Comparison of ENCODE assay signal across 13 cellular contexts in the genomic region with DNA sequence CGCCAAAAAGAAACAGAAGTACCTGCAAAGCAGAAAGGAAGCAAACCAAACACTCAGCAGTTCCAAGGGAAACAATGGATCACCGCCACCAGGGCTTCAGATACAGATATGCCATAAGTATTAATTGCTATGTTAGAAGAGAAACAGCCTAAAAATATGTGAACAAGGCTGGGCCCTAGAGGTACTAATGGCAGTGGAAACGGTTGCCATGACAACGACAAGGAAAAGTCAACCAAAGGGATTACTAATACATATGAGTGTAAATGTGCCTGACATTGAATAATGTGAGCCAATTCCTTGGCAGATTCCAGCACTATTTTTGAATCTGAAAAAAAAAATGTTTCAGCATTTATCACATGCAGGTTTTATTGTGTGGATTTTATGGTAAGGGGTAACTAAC.
"Had no signal": no experiment of that assay in that cellular context is flagged by ENCODE, and none has a peak within 500 bp of the region (broad histone marks: within the 10 kb centered on the region; RNA-seq: fewer than 3 reads in every experiment).

No MANE protein-coding gene starts in this region.

- FAIRE-seq: colon, islet of Langerhans had no signal

- H3K9me3 ChIP-seq: testis had no signal

- H3K4me1 ChIP-seq: esophagus muscularis mucosa, testis had no signal

- H3K36me3 ChIP-seq: cardiac muscle cell, esophagus muscularis mucosa, WERI-Rb-1 had no signal

- H3K27ac ChIP-seq: cardiac muscle cell, esophagus muscularis mucosa, testis, WERI-Rb-1 had no signal

- H3K27me3 ChIP-seq: cardiac muscle cell, esophagus muscularis mucosa, testis had no signal

- H3K4me3 ChIP-seq: cardiac muscle cell, esophagus muscularis mucosa, testis had no signal

- DNase-seq: activated CD4-positive, alpha-beta T cell treated with anti-CD3 and anti-CD28 coated beads for 48 hours; activated CD8-positive, alpha-beta memory T cell treated with anti-CD3 and anti-CD28 coated beads, Interleukin-2, amount 50 U/mL, for 48 hours; activated CD8-positive, alpha-beta T cell treated with anti-CD3 and anti-CD28 coated beads, Interleukin-2, amount 10 ng/mL, durations not matched to agents 7 days and 5 days; aorta; mesenchymal stem cell; stimulated activated CD4-positive, alpha-beta T cell treated with anti-CD3 and anti-CD28 coated beads, Interleukin-12 subunit alpha, Interleukin-12 subunit beta, amount 100 ng/mL, for 4 hours; stimulated activated naive CD4-positive, alpha-beta T cell treated with Interleukin-2 at 50 U/mL for 16 hours; testis; WERI-Rb-1 had no signal

- ATAC-seq: activated CD8-positive, alpha-beta T cell treated with anti-CD3 and anti-CD28 coated beads, Interleukin-2, amount 10 ng/mL, durations not matched to agents 7 days and 5 days had no signal
